ENCODE assay signal across 1 cellular context in the genomic region with DNA sequence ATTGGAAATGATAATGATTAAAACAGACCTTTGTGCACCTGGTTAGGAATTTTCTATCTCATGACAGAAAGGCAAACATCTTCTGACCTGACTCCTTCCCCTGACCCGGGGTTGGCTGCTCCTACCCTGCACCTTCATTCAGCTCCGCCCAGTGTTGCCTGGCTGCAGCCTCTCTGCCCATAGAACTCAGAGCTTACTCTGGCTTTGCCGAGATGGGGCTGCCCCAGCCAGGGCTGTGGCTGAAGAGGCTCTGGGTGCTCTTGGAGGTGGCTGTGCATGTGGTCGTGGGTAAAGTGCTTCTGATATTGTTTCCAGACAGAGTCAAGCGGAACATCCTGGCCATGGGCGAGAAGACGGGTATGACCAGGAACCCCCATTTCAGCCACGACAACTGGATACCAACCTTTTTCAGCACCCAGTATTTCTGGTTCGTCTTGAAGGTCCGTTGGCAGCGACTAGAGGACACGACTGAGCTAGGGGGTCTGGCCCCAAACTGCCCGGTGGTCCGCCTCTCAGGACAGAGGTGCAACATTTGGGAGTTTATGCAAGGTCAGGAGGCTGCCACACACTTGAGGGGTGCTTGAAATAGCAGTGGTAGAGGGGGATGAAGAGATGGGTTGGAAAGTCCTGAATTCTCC.
TF ChIP-seq lines count a peak whose summit lies in the region.

A gene (plus strand): TSS at position 189 of the 638 bp plus-strand sequence. CDS start 24 bp downstream, at position 213.

TF ChIP-seq in HepG2, 621 proteins besides CTCF, POLR2A, EP300 and RAD21 (continued from another document and continues in another):
- TF ChIP-seq, protein P1, sequence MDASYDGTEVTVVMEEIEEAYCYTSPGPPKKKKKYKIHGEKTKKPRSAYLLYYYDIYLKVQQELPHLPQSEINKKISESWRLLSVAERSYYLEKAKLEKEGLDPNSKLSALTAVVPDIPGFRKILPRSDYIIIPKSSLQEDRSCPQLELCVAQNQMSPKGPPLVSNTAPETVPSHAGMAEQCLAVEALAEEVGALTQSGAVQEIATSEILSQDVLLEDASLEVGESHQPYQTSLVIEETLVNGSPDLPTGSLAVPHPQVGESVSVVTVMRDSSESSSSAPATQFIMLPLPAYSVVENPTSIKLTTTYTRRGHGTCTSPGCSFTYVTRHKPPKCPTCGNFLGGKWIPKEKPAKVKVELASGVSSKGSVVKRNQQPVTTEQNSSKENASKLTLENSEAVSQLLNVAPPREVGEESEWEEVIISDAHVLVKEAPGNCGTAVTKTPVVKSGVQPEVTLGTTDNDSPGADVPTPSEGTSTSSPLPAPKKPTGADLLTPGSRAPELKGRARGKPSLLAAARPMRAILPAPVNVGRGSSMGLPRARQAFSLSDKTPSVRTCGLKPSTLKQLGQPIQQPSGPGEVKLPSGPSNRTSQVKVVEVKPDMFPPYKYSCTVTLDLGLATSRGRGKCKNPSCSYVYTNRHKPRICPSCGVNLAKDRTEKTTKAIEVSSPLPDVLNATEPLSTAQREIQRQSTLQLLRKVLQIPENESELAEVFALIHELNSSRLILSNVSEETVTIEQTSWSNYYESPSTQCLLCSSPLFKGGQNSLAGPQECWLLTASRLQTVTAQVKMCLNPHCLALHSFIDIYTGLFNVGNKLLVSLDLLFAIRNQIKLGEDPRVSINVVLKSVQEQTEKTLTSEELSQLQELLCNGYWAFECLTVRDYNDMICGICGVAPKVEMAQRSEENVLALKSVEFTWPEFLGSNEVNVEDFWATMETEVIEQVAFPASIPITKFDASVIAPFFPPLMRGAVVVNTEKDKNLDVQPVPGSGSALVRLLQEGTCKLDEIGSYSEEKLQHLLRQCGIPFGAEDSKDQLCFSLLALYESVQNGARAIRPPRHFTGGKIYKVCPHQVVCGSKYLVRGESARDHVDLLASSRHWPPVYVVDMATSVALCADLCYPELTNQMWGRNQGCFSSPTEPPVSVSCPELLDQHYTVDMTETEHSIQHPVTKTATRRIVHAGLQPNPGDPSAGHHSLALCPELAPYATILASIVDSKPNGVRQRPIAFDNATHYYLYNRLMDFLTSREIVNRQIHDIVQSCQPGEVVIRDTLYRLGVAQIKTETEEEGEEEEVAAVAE (CRISPR knock-in tag; IDR thresholded peaks at IDR 0.05; ENCODE audit: borderline replicate concordance) = no peak
- TF ChIP-seq RFXANK (CRISPR knock-in tag; IDR thresholded peaks at IDR 0.05) (no peak), ZNF292 (CRISPR knock-in tag; IDR thresholded peaks at IDR 0.05; ENCODE audit: borderline replicate concordance, low read depth) (peak; percentile 56; the same call in 1 of the 2 replicates), CENPX (CRISPR knock-in tag; IDR thresholded peaks at IDR 0.05) (no peak), SOX6 (IDR thresholded peaks at IDR 0.05) (no peak), SOX6 (CRISPR knock-in tag; IDR thresholded peaks at IDR 0.05) (no peak), ZNF558 (CRISPR knock-in tag; IDR thresholded peaks at IDR 0.05; ENCODE audit: borderline replicate concordance) (no peak), ZNF296 (CRISPR knock-in tag; conservative IDR thresholded peaks at IDR 0.05) (no peak), WIZ (CRISPR knock-in tag; IDR thresholded peaks at IDR 0.05) (no peak), NBN (conservative IDR thresholded peaks at IDR 0.05) (no peak), JUN (CRISPR knock-in tag; IDR thresholded peaks at IDR 0.05) (no peak), HNRNPLL (IDR thresholded peaks at IDR 0.05; ENCODE audit: low read depth, low read length, poor library complexity, severe bottlenecking) (no peak), ZNF501 (CRISPR knock-in tag; IDR thresholded peaks at IDR 0.05) (no peak), ZFYVE20 (CRISPR knock-in tag; IDR thresholded peaks at IDR 0.05; ENCODE audit: borderline replicate concordance, low read depth) (no peak), ZNF24 (IDR thresholded peaks at IDR 0.05) (no peak), KLF15 (CRISPR knock-in tag; IDR thresholded peaks at IDR 0.05; ENCODE audit: borderline replicate concordance) (no peak), ZBTB1 (CRISPR knock-in tag; IDR thresholded peaks at IDR 0.05; ENCODE audit: borderline replicate concordance) (no peak), ZNF234 (CRISPR knock-in tag; conservative IDR thresholded peaks at IDR 0.05) (no peak), PCBP2 (optimal IDR thresholded peaks at IDR 0.05; ENCODE audit: low read depth, low read length, poor library complexity, severe bottlenecking) (no peak), MLLT10 (CRISPR knock-in tag; IDR thresholded peaks at IDR 0.05) (no peak), ZNF850 (CRISPR knock-in tag; conservative IDR thresholded peaks at IDR 0.05) (no peak), FOXC1 (CRISPR knock-in tag; IDR thresholded peaks at IDR 0.05; ENCODE audit: borderline replicate concordance) (no peak), ZSCAN9 (CRISPR knock-in tag; IDR thresholded peaks at IDR 0.05; ENCODE audit: borderline replicate concordance) (no peak), ZNF337 (CRISPR knock-in tag; IDR thresholded peaks at IDR 0.05; ENCODE audit: borderline replicate concordance, low read depth) (no peak), ZNF230 (CRISPR knock-in tag; IDR thresholded peaks at IDR 0.05) (no peak), ZBTB7A (CRISPR knock-in tag; IDR thresholded peaks at IDR 0.05) (0 out of 2 replicates have a peak, but pooled peaks have one; percentile 23), SIX4 (CRISPR knock-in tag; IDR thresholded peaks at IDR 0.05) (no peak)
- TF ChIP-seq, protein P2, sequence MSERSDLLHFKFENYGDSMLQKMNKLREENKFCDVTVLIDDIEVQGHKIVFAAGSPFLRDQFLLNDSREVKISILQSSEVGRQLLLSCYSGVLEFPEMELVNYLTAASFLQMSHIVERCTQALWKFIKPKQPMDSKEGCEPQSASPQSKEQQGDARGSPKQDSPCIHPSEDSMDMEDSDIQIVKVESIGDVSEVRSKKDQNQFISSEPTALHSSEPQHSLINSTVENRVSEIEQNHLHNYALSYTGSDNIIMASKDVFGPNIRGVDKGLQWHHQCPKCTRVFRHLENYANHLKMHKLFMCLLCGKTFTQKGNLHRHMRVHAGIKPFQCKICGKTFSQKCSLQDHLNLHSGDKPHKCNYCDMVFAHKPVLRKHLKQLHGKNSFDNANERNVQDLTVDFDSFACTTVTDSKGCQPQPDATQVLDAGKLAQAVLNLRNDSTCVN (CRISPR knock-in tag; IDR thresholded peaks at IDR 0.05; ENCODE audit: borderline replicate concordance) = no peak
- TF ChIP-seq, protein P3, sequence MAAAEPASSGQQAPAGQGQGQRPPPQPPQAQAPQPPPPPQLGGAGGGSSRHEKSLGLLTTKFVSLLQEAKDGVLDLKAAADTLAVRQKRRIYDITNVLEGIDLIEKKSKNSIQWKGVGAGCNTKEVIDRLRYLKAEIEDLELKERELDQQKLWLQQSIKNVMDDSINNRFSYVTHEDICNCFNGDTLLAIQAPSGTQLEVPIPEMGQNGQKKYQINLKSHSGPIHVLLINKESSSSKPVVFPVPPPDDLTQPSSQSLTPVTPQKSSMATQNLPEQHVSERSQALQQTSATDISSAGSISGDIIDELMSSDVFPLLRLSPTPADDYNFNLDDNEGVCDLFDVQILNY (CRISPR knock-in tag; conservative IDR thresholded peaks at IDR 0.05) = no peak
- TF ChIP-seq, protein P4, sequence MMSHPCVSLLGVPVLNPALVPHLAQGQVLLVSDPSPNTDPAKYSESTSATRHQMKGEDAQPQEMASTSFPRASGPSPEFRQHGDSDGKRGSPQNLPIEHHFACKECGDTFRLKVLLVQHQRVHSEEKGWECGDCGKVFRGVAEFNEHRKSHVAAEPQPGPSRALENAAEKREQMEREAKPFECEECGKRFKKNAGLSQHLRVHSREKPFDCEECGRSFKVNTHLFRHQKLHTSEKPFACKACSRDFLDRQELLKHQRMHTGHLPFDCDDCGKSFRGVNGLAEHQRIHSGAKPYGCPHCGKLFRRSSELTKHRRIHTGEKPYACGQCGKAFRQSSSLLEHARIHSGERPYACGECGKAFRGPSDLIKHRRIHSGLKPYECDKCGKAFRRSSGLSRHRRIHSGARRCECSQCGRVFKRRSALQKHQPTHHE (CRISPR knock-in tag; IDR thresholded peaks at IDR 0.05; ENCODE audit: borderline replicate concordance) = no peak
- TF ChIP-seq, protein P5, sequence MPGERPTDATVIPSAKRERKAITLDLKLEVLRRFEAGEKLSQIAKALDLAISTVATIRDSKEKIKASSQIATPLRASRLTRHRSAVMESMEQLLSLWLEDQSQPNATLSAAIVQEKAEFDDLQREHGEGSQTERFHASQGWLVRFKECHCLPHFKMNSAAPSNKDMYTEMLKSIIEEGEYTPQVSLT (CRISPR knock-in tag; IDR thresholded peaks at IDR 0.05; ENCODE audit: borderline replicate concordance, low read depth) = no peak
- TF ChIP-seq, protein P6, sequence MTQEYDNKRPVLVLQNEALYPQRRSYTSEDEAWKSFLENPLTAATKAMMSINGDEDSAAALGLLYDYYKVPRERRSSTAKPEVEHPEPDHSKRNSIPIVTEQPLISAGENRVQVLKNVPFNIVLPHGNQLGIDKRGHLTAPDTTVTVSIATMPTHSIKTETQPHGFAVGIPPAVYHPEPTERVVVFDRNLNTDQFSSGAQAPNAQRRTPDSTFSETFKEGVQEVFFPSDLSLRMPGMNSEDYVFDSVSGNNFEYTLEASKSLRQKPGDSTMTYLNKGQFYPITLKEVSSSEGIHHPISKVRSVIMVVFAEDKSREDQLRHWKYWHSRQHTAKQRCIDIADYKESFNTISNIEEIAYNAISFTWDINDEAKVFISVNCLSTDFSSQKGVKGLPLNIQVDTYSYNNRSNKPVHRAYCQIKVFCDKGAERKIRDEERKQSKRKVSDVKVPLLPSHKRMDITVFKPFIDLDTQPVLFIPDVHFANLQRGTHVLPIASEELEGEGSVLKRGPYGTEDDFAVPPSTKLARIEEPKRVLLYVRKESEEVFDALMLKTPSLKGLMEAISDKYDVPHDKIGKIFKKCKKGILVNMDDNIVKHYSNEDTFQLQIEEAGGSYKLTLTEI (CRISPR knock-in tag; conservative IDR thresholded peaks at IDR 0.05) = no peak
- TF ChIP-seq, protein P7, sequence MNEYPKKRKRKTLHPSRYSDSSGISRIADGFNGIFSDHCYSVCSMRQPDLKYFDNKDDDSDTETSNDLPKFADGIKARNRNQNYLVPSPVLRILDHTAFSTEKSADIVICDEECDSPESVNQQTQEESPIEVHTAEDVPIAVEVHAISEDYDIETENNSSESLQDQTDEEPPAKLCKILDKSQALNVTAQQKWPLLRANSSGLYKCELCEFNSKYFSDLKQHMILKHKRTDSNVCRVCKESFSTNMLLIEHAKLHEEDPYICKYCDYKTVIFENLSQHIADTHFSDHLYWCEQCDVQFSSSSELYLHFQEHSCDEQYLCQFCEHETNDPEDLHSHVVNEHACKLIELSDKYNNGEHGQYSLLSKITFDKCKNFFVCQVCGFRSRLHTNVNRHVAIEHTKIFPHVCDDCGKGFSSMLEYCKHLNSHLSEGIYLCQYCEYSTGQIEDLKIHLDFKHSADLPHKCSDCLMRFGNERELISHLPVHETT (CRISPR knock-in tag; conservative IDR thresholded peaks at IDR 0.05) = no peak
- TF ChIP-seq, protein P8, sequence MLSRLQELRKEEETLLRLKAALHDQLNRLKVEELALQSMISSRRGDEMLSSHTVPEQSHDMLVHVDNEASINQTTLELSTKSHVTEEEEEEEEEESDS (CRISPR knock-in tag; IDR thresholded peaks at IDR 0.05; ENCODE audit: borderline replicate concordance) = no peak
- TF ChIP-seq, protein P9, sequence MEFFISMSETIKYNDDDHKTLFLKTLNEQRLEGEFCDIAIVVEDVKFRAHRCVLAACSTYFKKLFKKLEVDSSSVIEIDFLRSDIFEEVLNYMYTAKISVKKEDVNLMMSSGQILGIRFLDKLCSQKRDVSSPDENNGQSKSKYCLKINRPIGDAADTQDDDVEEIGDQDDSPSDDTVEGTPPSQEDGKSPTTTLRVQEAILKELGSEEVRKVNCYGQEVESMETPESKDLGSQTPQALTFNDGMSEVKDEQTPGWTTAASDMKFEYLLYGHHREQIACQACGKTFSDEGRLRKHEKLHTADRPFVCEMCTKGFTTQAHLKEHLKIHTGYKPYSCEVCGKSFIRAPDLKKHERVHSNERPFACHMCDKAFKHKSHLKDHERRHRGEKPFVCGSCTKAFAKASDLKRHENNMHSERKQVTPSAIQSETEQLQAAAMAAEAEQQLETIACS (CRISPR knock-in tag; IDR thresholded peaks at IDR 0.05) = no peak
- TF ChIP-seq, protein P10, sequence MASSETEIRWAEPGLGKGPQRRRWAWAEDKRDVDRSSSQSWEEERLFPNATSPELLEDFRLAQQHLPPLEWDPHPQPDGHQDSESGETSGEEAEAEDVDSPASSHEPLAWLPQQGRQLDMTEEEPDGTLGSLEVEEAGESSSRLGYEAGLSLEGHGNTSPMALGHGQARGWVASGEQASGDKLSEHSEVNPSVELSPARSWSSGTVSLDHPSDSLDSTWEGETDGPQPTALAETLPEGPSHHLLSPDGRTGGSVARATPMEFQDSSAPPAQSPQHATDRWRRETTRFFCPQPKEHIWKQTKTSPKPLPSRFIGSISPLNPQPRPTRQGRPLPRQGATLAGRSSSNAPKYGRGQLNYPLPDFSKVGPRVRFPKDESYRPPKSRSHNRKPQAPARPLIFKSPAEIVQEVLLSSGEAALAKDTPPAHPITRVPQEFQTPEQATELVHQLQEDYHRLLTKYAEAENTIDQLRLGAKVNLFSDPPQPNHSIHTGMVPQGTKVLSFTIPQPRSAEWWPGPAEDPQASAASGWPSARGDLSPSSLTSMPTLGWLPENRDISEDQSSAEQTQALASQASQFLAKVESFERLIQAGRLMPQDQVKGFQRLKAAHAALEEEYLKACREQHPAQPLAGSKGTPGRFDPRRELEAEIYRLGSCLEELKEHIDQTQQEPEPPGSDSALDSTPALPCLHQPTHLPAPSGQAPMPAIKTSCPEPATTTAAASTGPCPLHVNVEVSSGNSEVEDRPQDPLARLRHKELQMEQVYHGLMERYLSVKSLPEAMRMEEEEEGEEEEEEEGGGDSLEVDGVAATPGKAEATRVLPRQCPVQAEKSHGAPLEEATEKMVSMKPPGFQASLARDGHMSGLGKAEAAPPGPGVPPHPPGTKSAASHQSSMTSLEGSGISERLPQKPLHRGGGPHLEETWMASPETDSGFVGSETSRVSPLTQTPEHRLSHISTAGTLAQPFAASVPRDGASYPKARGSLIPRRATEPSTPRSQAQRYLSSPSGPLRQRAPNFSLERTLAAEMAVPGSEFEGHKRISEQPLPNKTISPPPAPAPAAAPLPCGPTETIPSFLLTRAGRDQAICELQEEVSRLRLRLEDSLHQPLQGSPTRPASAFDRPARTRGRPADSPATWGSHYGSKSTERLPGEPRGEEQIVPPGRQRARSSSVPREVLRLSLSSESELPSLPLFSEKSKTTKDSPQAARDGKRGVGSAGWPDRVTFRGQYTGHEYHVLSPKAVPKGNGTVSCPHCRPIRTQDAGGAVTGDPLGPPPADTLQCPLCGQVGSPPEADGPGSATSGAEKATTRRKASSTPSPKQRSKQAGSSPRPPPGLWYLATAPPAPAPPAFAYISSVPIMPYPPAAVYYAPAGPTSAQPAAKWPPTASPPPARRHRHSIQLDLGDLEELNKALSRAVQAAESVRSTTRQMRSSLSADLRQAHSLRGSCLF (CRISPR knock-in tag; IDR thresholded peaks at IDR 0.05; ENCODE audit: borderline replicate concordance) = no peak
- TF ChIP-seq, protein P11, sequence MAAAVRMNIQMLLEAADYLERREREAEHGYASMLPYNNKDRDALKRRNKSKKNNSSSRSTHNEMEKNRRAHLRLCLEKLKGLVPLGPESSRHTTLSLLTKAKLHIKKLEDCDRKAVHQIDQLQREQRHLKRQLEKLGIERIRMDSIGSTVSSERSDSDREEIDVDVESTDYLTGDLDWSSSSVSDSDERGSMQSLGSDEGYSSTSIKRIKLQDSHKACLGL (CRISPR knock-in tag; IDR thresholded peaks at IDR 0.05) = no peak
- TF ChIP-seq, protein P12, sequence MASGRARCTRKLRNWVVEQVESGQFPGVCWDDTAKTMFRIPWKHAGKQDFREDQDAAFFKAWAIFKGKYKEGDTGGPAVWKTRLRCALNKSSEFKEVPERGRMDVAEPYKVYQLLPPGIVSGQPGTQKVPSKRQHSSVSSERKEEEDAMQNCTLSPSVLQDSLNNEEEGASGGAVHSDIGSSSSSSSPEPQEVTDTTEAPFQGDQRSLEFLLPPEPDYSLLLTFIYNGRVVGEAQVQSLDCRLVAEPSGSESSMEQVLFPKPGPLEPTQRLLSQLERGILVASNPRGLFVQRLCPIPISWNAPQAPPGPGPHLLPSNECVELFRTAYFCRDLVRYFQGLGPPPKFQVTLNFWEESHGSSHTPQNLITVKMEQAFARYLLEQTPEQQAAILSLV (CRISPR knock-in tag; IDR thresholded peaks at IDR 0.05; ENCODE audit: borderline replicate concordance) = no peak
